ENCODE assay signal across 2 cellular contexts in the genomic region with DNA sequence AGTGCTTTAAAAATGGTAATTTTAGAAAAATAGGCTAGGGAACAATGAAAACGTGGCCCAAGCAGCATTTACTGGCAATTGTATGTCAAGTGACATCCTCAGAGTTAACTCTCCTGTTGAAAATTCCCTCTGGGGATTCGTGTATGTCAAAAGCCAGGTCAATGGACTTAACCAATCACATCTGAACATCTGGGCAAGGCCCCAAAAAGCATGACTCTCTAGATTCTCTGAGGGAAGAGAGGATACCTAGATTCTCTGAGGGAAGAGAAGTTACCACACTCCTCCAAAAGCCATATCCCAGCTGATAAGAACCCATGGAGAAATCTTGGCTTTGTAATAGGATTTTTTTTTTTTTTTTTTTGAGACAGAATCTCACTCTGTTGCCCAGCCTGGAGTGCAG.
TF ChIP-seq lines count a peak whose summit lies in the region.

No MANE protein-coding gene starts in this region.

TF ChIP-seq in liver, 16 proteins besides CTCF, POLR2A, EP300 and RAD21:
- TF ChIP-seq GABPA (IDR thresholded peaks at IDR 0.05 in 1 of 2, conservative IDR thresholded peaks at IDR 0.05 in 1 of 2), result no peak
- TF ChIP-seq ZBTB33 (IDR thresholded peaks at IDR 0.05), result no peak
- peak; percentile 46 to 67 for TF ChIP-seq RXRA (IDR thresholded peaks at IDR 0.05)
- no peak for TF ChIP-seq JUND (IDR thresholded peaks at IDR 0.05)
- TF ChIP-seq YY1 (IDR thresholded peaks at IDR 0.05), result no peak
- TF ChIP-seq, protein P1, sequence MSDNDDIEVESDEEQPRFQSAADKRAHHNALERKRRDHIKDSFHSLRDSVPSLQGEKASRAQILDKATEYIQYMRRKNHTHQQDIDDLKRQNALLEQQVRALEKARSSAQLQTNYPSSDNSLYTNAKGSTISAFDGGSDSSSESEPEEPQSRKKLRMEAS (IDR thresholded peaks at IDR 0.05), result no peak
- TF ChIP-seq HNF4A (conservative IDR thresholded peaks at IDR 0.05), result peak in 1 of 2 donors; percentile 30

TF ChIP-seq in HepG2, 621 proteins besides CTCF, POLR2A, EP300 and RAD21:
- no peak for TF ChIP-seq BHLHE40 (IDR thresholded peaks at IDR 0.05; ENCODE audit: low read length)
- no peak for TF ChIP-seq CHCHD3 (CRISPR knock-in tag; IDR thresholded peaks at IDR 0.05)
- no peak for TF ChIP-seq ZNF678 (CRISPR knock-in tag; IDR thresholded peaks at IDR 0.05)
- no peak for TF ChIP-seq TCF7 (IDR thresholded peaks at IDR 0.05; ENCODE audit: low read depth)
- no peak for TF ChIP-seq PHF8 (CRISPR knock-in tag; IDR thresholded peaks at IDR 0.05)
- no peak for TF ChIP-seq GLMP (CRISPR knock-in tag; IDR thresholded peaks at IDR 0.05; ENCODE audit: borderline replicate concordance)
- TF ChIP-seq HMG20A (CRISPR knock-in tag; IDR thresholded peaks at IDR 0.05; ENCODE audit: borderline replicate concordance), result no peak
- TF ChIP-seq ZNF841 (CRISPR knock-in tag; IDR thresholded peaks at IDR 0.05; ENCODE audit: borderline replicate concordance), result no peak
- TF ChIP-seq ZNF30 (CRISPR knock-in tag; IDR thresholded peaks at IDR 0.05), result no peak
- TF ChIP-seq ZNF138 (CRISPR knock-in tag; IDR thresholded peaks at IDR 0.05; ENCODE audit: low read depth), result no peak
- no peak for TF ChIP-seq TCF7L2 (IDR thresholded peaks at IDR 0.05; ENCODE audit: low read depth, low read length)
- TF ChIP-seq STAG1 (CRISPR knock-in tag; IDR thresholded peaks at IDR 0.05), result no peak
- TF ChIP-seq ZNF350 (CRISPR knock-in tag; IDR thresholded peaks at IDR 0.05; ENCODE audit: borderline replicate concordance, low read depth), result no peak
- no peak for TF ChIP-seq KAT2B (IDR thresholded peaks at IDR 0.05; ENCODE audit: borderline replicate concordance, low read depth, low read length)
- TF ChIP-seq ZHX2 (IDR thresholded peaks at IDR 0.05; ENCODE audit: low read depth), result no peak
- no peak for TF ChIP-seq ZHX2 (CRISPR knock-in tag; IDR thresholded peaks at IDR 0.05; ENCODE audit: borderline replicate concordance)
- TF ChIP-seq ZNF207 (IDR thresholded peaks at IDR 0.05; ENCODE audit: borderline replicate concordance), result no peak
- TF ChIP-seq ZNF563 (CRISPR knock-in tag; IDR thresholded peaks at IDR 0.05), result no peak
- no peak for TF ChIP-seq SNAI1 (CRISPR knock-in tag; IDR thresholded peaks at IDR 0.05; ENCODE audit: borderline replicate concordance)
- no peak for TF ChIP-seq ARNT (IDR thresholded peaks at IDR 0.05)
- TF ChIP-seq ZIK1 (CRISPR knock-in tag; IDR thresholded peaks at IDR 0.05; ENCODE audit: borderline replicate concordance, low read depth), result no peak
